10 cellular contexts compared by ENCODE assay signal in the genomic region with DNA sequence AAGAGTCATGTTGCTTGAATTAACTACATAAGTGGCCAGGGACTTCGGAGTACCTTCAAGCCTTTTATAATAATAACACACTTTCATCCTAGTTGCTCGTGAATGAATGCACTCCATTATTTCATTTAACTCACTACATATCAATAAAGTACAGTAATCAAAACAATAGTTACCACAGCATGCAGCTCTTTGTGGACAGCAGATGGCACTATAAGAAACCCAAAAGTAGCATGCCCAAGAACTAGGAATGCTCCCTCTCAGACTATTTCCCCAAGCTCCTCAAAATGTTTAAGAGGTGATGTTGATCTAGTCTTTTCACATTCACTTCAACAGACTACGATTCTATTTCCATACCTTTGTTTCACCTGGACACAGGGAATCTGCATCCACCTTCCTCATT.
A peak's percentile ranks its signal among the peaks of the same experiment; 100 is the strongest.
DNase-seq lines count a peak whose midpoint lies in the region; ATAC-seq and TF ChIP-seq lines count a peak whose summit lies in the region.
"Had no signal": no experiment of that assay in that cellular context is flagged by ENCODE, and none has a peak within 500 bp of the region (broad histone marks: within the 10 kb centered on the region; RNA-seq: fewer than 3 reads in every experiment).

No MANE protein-coding gene starts in this region.

- DNase-seq in A673 (ENCODE audit: low spot score): peak; percentile 33
- no peak for DNase-seq in left lobe of liver (ENCODE audit: low spot score)
- no peak for DNase-seq in esophagus squamous epithelium (lab: John Stamatoyannopoulos, UW)
- DNase-seq: amniotic stem cell, MV-4-11 had no signal

- WGBS in esophagus squamous epithelium, 2 donors: 36 to 37% methylated on average over 3 of the region's 3 CpGs

- H3K9me3 ChIP-seq in A673 (ENCODE audit: low read depth, low read length, poor library complexity, severe bottlenecking): no peaks in the 10 kb centered on the region
- no peaks in the 10 kb centered on the region for H3K9me3 ChIP-seq in HEK293 (ENCODE audit: control insufficient read depth, insufficient read depth, low read depth, low read length)
- no peaks in the 10 kb centered on the region for H3K9me3 ChIP-seq in esophagus squamous epithelium

- H3K4me1 ChIP-seq in A673 (ENCODE audit: insufficient read depth, low read length, poor library complexity, severe bottlenecking) (peaks cover 10% of the 10 kb centered on the region), HEK293 (ENCODE audit: control insufficient read depth, insufficient read depth, low read length) (no peaks in the 10 kb centered on the region), esophagus squamous epithelium (no peaks in the 10 kb centered on the region)

- POLR2A ChIA-PET in A673 (lab: Charles Lee; ENCODE audit: low non-redundant PET): no interaction called here
- POLR2A ChIA-PET in HEK293 (lab: Yijun Ruan, JAX): no interaction called here

- intact Hi-C loops in A673 (cut with micrococcal nuclease; ENCODE audit: unreplicated experiment): loop anchor here (2.0 to 10.0 kb wide), 3 partner anchors 277 to 837 kb away; no protein-coding TSS in a partner anchor
- intact Hi-C loops in esophagus squamous epithelium (cut with DNase I): no loop called here

- TF ChIP-seq CTCF in A673 (conservative IDR thresholded peaks at IDR 0.05; ENCODE audit: low read depth, low read length): peak; percentile 59
- TF ChIP-seq CTCF in HEK293 (tag by site-specific recombination; IDR thresholded peaks at IDR 0.05): no peak
- TF ChIP-seq CTCF in VCaP (conservative IDR thresholded peaks at IDR 0.05): peak; percentile 60
- peak in 2 of 6 experiments; percentile 10 to 31 for TF ChIP-seq CTCF in esophagus squamous epithelium (IDR thresholded peaks at IDR 0.05)

- ATAC-seq in left lobe of liver (peak; percentile 63), HG02840 (IDR thresholded peaks at IDR 0.05; ENCODE audit: low FRiP score, unreplicated experiment) (no peak), HG03457 (IDR thresholded peaks at IDR 0.05; ENCODE audit: unreplicated experiment) (no peak), HG03432 (IDR thresholded peaks at IDR 0.05; ENCODE audit: unreplicated experiment) (no peak)

- CTCF ChIA-PET in A673 (lab: Charles Lee) (no interaction called here), HEK293 (lab: Yijun Ruan, JAX) (interaction anchor here (0.6 to 1.1 kb wide), 3 partner anchors 115 to 457 kb away, joined by 3 to 4 read pairs (median 3); no protein-coding TSS in a partner anchor)

- H3K27me3 ChIP-seq in A673 (replicated peaks; ENCODE audit: insufficient read depth, low read depth, low read length, poor library complexity): no peaks in the 10 kb centered on the region
- H3K27me3 ChIP-seq in esophagus squamous epithelium: no peaks in the 10 kb centered on the region

- TF ChIP-seq POLR2A in esophagus squamous epithelium (IDR thresholded peaks at IDR 0.05): no peak

- H3K4me3 ChIP-seq in A673 (ENCODE audit: low read depth, low read length, poor library complexity, severe bottlenecking): no peak overlapping the region
- H3K4me3 ChIP-seq in HEK293 (ENCODE audit: low read depth, low read length): no peak overlapping the region
- H3K4me3 ChIP-seq in esophagus squamous epithelium: no peak overlapping the region

- H3K36me3 ChIP-seq in A673 (ENCODE audit: insufficient read depth, low read length, poor library complexity, severe bottlenecking): no peaks in the 10 kb centered on the region
- H3K36me3 ChIP-seq in HEK293 (ENCODE audit: control insufficient read depth in 2 of 2, insufficient read depth in 1 of 2, low read length in 2 of 2): no peaks in the 10 kb centered on the region
- no peaks in the 10 kb centered on the region for H3K36me3 ChIP-seq in esophagus squamous epithelium

- no TSS peak for BruUV-seq in A673 (replicated peaks; lab: Mats Ljungman, UMichigan)

- H3K27ac ChIP-seq in A673 (ENCODE audit: low read depth, low read length, poor library complexity, severe bottlenecking) (no peak overlapping the region), HEK293 (ENCODE audit: extremely low read depth, low read depth, low read length) (no peak overlapping the region), VCaP (no peak overlapping the region), esophagus squamous epithelium (no peak overlapping the region)

TF ChIP-seq in HEK293, 187 proteins besides CTCF, POLR2A, EP300 and RAD21:
- peak; percentile 34 for TF ChIP-seq ZNF654 (tag by site-specific recombination; IDR thresholded peaks at IDR 0.05; ENCODE audit: low read depth)
- no peak for TF ChIP-seq ZNF155 (tag by site-specific recombination; IDR thresholded peaks at IDR 0.05)
- TF ChIP-seq, protein P1, sequence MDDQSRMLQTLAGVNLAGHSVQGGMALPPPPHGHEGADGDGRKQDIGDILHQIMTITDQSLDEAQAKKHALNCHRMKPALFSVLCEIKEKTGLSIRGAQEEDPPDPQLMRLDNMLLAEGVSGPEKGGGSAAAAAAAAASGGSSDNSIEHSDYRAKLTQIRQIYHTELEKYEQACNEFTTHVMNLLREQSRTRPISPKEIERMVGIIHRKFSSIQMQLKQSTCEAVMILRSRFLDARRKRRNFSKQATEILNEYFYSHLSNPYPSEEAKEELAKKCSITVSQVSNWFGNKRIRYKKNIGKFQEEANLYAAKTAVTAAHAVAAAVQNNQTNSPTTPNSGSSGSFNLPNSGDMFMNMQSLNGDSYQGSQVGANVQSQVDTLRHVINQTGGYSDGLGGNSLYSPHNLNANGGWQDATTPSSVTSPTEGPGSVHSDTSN (CRISPR knock-in tag; IDR thresholded peaks at IDR 0.05): no peak
